8 cellular contexts compared by ENCODE assay signal in the genomic region with DNA sequence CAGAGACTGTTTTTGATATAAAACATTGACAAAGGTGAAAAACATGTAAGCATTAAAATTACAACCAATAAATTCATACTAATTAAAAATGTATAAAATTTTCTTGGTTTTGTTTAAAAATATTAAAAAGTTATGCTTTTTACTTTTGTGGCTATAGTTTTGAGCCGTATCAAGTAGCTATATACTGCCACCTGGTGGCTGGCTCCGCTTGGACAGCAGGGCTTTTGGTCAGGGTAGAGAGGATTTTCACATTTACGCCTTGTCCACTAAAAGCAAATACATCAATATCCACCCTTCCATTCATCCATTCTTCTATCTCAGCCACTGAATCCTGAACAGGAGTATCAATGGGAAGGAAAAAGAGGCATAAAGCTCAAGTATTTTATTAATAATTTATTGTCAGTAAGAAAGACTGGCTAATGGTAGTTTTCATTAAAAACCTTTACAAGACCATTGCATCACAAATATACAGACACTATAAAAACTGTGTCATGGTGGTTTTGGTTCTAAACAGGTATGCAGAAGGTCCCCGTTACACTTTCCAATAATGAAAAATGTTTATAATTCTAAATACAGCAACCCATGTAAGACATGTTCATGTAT. TPM values are rescaled to one million over a fixed set of nuclear protein-coding genes. Genes with fewer than 3 reads are reported as not detected.
DNase-seq lines count a peak whose midpoint lies in the region; ATAC-seq, FAIRE-seq and TF ChIP-seq lines count a peak whose summit lies in the region.

No MANE protein-coding gene starts in this region.

- H3K9me2 ChIP-seq in SK-N-SH = no peaks in the 10 kb centered on the region

- TF ChIP-seq EP300 in SK-N-SH (IDR thresholded peaks at IDR 0.05; ENCODE audit: borderline replicate concordance in 1 of 2, low read depth in 1 of 2, low read length in 1 of 2) = no peak

- WGBS in SK-N-SH (ENCODE audit: low lambda C conversion rate) = 15% methylated on average over 4 of the region's 4 CpGs

- no peak overlapping the region for H2AFZ ChIP-seq in SK-N-SH (ENCODE audit: low read depth)

- CTCF ChIA-PET in SK-N-SH (lab: Yijun Ruan, JAX) = interaction anchor here (0.6 to 8.0 kb wide), 38 partner anchors 8 to 519 kb away, joined by 3 to 97 read pairs (median 4); a partner anchor contains a TSS

- H3K27me3 ChIP-seq in SK-N-SH (ENCODE audit: insufficient read depth) (no peaks in the 10 kb centered on the region; the same call in 1 of the 2 replicates), adipocyte (replicated peaks; ENCODE audit: control insufficient read depth, insufficient read depth, low read length) (no peaks in the 10 kb centered on the region), right atrium auricular region (no peaks in the 10 kb centered on the region)

- ATAC-seq in HG03095 (IDR thresholded peaks at IDR 0.05; ENCODE audit: unreplicated experiment) (peak; percentile 77), HG02623 (IDR thresholded peaks at IDR 0.05; ENCODE audit: unreplicated experiment) (no peak)

- no peaks in the 10 kb centered on the region for H3K4me1 ChIP-seq in SK-N-SH (ENCODE audit: control insufficient read depth in 1 of 2, insufficient read depth in 2 of 2, low read depth in 1 of 2, low read length in 1 of 2)
- no peaks in the 10 kb centered on the region for H3K4me1 ChIP-seq in adipocyte (ENCODE audit: control insufficient read depth, insufficient read depth, low read length)
- no peaks in the 10 kb centered on the region for H3K4me1 ChIP-seq in right atrium auricular region

- H3K4me2 ChIP-seq in SK-N-SH = no peak overlapping the region

- TF ChIP-seq POLR2A in GM12891 (IDR thresholded peaks at IDR 0.05; ENCODE audit: low read depth, low read length) = no peak

- H4K20me1 ChIP-seq in SK-N-SH (ENCODE audit: insufficient read depth) = no peaks in the 10 kb centered on the region

- H3K4me3 ChIP-seq in AG09309 (ENCODE audit: control insufficient read depth, low read depth, low read length) = no peak overlapping the region
- no peak overlapping the region; a peak in 1 of 4 replicates for H3K4me3 ChIP-seq in SK-N-SH (ENCODE audit: low read depth in 2 of 2, low read length in 1 of 2)
- no peak overlapping the region for H3K4me3 ChIP-seq in adipocyte (ENCODE audit: low read length)
- H3K4me3 ChIP-seq in right atrium auricular region = no peak overlapping the region
- no peak overlapping the region for H3K4me3 ChIP-seq in skeletal muscle cell (ENCODE audit: low read depth, low read length)

- H3K36me3 ChIP-seq in SK-N-SH (replicated peaks in 1 of 2; ENCODE audit: control insufficient read depth in 1 of 2, insufficient read depth in 2 of 2, low read length in 1 of 2) (peaks cover 6 to 16% of the 10 kb centered on the region in 2 experiments), adipocyte (ENCODE audit: control insufficient read depth, insufficient read depth, low read length, severe bottlenecking) (peaks cover 83% of the 10 kb centered on the region), right atrium auricular region (peaks cover 8% of the 10 kb centered on the region)

- no peaks in the 10 kb centered on the region for H3F3A ChIP-seq in SK-N-SH (replicated peaks; ENCODE audit: insufficient read depth)

- H3K9me3 ChIP-seq in SK-N-SH (no peaks in the 10 kb centered on the region), adipocyte (ENCODE audit: control insufficient read depth, low read length) (no peaks in the 10 kb centered on the region), right atrium auricular region (no peaks in the 10 kb centered on the region)

- TF ChIP-seq RAD21 in SK-N-SH (IDR thresholded peaks at IDR 0.05; ENCODE audit: low read length) = peak; percentile 75

- POLR2A ChIA-PET in SK-N-SH (lab: Yijun Ruan, JAX) = no interaction called here

- no peaks in the 10 kb centered on the region; the same call in 1 of the 2 replicates for H3K79me2 ChIP-seq in SK-N-SH (ENCODE audit: insufficient read depth)

- peak; percentile 56 for FAIRE-seq in GM12891 (lab: Jason Lieb, UNC)

- H3K9ac ChIP-seq in SK-N-SH = no peak overlapping the region
- no peak overlapping the region for H3K9ac ChIP-seq in adipocyte (ENCODE audit: low read length)

- DNase-seq in AG09309 (ENCODE audit: low read depth) (no peak), GM12891 (ENCODE audit: insufficient read length, low spot score) (peak; percentile 32), SK-N-SH (peak; percentile 62), adipocyte (ENCODE audit: low read depth) (peak; percentile 87), right atrium auricular region (ENCODE audit: low spot score) (peak; percentile 82), skeletal muscle cell (ENCODE audit: low read depth) (peak; percentile 9)

- no peak overlapping the region for H3K27ac ChIP-seq in SK-N-SH (ENCODE audit: low read depth in 2 of 2, low read length in 1 of 2)
- H3K27ac ChIP-seq in right atrium auricular region = no peak overlapping the region

- TF ChIP-seq CTCF in AG09309 (IDR thresholded peaks at IDR 0.05; ENCODE audit: control insufficient read depth, insufficient read depth, low read depth, low read length, missing control alignments) (peak; percentile 84), SK-N-SH (IDR thresholded peaks at IDR 0.05) (peak; percentile 89), right atrium auricular region (IDR thresholded peaks at IDR 0.05) (peak; percentile 83 to 93)

TF ChIP-seq in GM12891, 5 proteins besides CTCF, POLR2A, EP300 and RAD21:
- no peak for TF ChIP-seq POU2F2 (IDR thresholded peaks at IDR 0.05; ENCODE audit: low read depth, low read length)

TF ChIP-seq in SK-N-SH, 30 proteins besides CTCF, POLR2A, EP300 and RAD21:
- TF ChIP-seq SMC3 (IDR thresholded peaks at IDR 0.05; ENCODE audit: low read depth, low read length) = peak; percentile 72
- no peak for TF ChIP-seq YY1 (IDR thresholded peaks at IDR 0.05; ENCODE audit: low read depth)

RNA-seq across cellular contexts. Expression of a gene that starts 32.1 kb away (rescaled TPM):
- polyA plus RNA-seq in GM12891 (2012; ENCODE audit: low read depth, missing spikeins) = not detected
- not detected in 2 replicates for polyA plus RNA-seq in SK-N-SH (2012; rRNA removed)
- 0.03 TPM in 1 of 2 replicates, not detected in the other for polyA plus RNA-seq in SK-N-SH (2012; cell fraction: cytosol; rRNA removed)
- polyA plus RNA-seq in SK-N-SH (2012; cell fraction: nucleus; rRNA removed) = not detected in 2 replicates
- not detected for total RNA-seq in right atrium auricular region
